ENCODE assay signal across 8 cellular contexts in genomic region chr14:75561013-75561432, GRCh38.
A peak's percentile ranks its signal among the peaks of the same experiment; 100 is the strongest.
DNase-seq lines count a peak whose midpoint lies in the region; ATAC-seq, FAIRE-seq and TF ChIP-seq lines count a peak whose summit lies in the region.

No MANE protein-coding gene starts in this region.

- H3K4me3 ChIP-seq in cardiac fibroblast (replicated peaks in 1 of 2; ENCODE audit: low read depth in 2 of 2, low read length in 2 of 2): no peak overlapping the region

- no peak for ATAC-seq in GM21526 (IDR thresholded peaks at IDR 0.05; ENCODE audit: low FRiP score, unreplicated experiment)

- peak; percentile 91 for TF ChIP-seq CTCF in cardiac fibroblast (IDR thresholded peaks at IDR 0.05; ENCODE audit: low read depth, low read length)

- FAIRE-seq in GM18507 (lab: Jason Lieb, UNC): peak; percentile 67

- DNase-seq in AG20443 (ENCODE audit: low spot score) (peak; percentile 92), GM18507 (ENCODE audit: extremely low spot score, insufficient read length, low read depth) (no peak), NCI-H1417 (lab: John Stamatoyannopoulos, UW) (peak; percentile 55 to 85 (median 79)), T follicular helper cell (ENCODE audit: low read depth) (peak; percentile 35), cardiac fibroblast (ENCODE audit: low read depth in 2 of 2) (peak; percentile 83 to 84), inferior parietal cortex (ENCODE audit: extremely low spot score) (peak; percentile 64)
- DNase-seq in stimulated activated CD4-positive, alpha-beta T cell treated with anti-CD3 and anti-CD28 coated beads, Interleukin-2, amount 100 ng/mL, for 48 hours: peak; percentile 39
